Comparison of ENCODE assay signal across 2 cellular contexts in the genomic region with DNA sequence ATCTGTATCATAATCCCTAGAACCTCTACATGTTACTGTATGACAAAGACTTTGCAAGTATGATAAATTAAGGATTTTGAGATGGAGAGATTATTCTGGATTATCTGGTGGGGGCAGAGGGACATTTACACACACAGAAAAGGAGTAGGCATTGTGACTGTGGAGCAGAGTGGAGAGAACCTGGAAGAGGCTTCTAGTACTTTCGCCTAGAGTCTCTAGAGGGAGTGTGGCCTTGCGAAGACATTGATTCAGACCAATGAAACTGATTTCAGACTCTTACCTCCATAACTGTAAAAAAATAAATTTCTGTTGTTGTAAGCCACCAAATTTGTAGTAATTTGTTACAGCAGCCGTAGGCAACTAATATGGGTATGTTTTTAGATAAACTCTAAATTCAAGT.
TF ChIP-seq lines count a peak whose summit lies in the region.

No MANE protein-coding gene starts in this region.

TF ChIP-seq in HCT116, 20 proteins besides CTCF, POLR2A, EP300 and RAD21:
- TF ChIP-seq ZNF274 (IDR thresholded peaks at IDR 0.05; ENCODE audit: low read depth, low read length) (no peak), EZH2phosphoT487 (IDR thresholded peaks at IDR 0.05; ENCODE audit: borderline replicate concordance) (no peak), CBX3 (IDR thresholded peaks at IDR 0.05; ENCODE audit: low read depth) (no peak), YY1 (IDR thresholded peaks at IDR 0.05; ENCODE audit: extremely low read depth, insufficient replicate concordance, low read depth, low read length) (no peak), EGR1 (IDR thresholded peaks at IDR 0.05; ENCODE audit: low read depth) (no peak), EZH2 (IDR thresholded peaks at IDR 0.05) (no peak)
- TF ChIP-seq, protein P1, sequence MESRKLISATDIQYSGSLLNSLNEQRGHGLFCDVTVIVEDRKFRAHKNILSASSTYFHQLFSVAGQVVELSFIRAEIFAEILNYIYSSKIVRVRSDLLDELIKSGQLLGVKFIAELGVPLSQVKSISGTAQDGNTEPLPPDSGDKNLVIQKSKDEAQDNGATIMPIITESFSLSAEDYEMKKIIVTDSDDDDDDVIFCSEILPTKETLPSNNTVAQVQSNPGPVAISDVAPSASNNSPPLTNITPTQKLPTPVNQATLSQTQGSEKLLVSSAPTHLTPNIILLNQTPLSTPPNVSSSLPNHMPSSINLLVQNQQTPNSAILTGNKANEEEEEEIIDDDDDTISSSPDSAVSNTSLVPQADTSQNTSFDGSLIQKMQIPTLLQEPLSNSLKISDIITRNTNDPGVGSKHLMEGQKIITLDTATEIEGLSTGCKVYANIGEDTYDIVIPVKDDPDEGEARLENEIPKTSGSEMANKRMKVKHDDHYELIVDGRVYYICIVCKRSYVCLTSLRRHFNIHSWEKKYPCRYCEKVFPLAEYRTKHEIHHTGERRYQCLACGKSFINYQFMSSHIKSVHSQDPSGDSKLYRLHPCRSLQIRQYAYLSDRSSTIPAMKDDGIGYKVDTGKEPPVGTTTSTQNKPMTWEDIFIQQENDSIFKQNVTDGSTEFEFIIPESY (IDR thresholded peaks at IDR 0.05; ENCODE audit: extremely low read depth, insufficient replicate concordance, low read length), result no peak
- TF ChIP-seq, protein P2, sequence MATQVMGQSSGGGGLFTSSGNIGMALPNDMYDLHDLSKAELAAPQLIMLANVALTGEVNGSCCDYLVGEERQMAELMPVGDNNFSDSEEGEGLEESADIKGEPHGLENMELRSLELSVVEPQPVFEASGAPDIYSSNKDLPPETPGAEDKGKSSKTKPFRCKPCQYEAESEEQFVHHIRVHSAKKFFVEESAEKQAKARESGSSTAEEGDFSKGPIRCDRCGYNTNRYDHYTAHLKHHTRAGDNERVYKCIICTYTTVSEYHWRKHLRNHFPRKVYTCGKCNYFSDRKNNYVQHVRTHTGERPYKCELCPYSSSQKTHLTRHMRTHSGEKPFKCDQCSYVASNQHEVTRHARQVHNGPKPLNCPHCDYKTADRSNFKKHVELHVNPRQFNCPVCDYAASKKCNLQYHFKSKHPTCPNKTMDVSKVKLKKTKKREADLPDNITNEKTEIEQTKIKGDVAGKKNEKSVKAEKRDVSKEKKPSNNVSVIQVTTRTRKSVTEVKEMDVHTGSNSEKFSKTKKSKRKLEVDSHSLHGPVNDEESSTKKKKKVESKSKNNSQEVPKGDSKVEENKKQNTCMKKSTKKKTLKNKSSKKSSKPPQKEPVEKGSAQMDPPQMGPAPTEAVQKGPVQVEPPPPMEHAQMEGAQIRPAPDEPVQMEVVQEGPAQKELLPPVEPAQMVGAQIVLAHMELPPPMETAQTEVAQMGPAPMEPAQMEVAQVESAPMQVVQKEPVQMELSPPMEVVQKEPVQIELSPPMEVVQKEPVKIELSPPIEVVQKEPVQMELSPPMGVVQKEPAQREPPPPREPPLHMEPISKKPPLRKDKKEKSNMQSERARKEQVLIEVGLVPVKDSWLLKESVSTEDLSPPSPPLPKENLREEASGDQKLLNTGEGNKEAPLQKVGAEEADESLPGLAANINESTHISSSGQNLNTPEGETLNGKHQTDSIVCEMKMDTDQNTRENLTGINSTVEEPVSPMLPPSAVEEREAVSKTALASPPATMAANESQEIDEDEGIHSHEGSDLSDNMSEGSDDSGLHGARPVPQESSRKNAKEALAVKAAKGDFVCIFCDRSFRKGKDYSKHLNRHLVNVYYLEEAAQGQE (IDR thresholded peaks at IDR 0.05; ENCODE audit: low read depth), result no peak

TF ChIP-seq in K562, 482 proteins besides CTCF, POLR2A, EP300 and RAD21:
- no peak for TF ChIP-seq SRSF9 (IDR thresholded peaks at IDR 0.05; ENCODE audit: borderline replicate concordance, low read depth, low read length)
- no peak for TF ChIP-seq SMARCC2 (IDR thresholded peaks at IDR 0.05; ENCODE audit: low read depth)
- TF ChIP-seq, protein P3, sequence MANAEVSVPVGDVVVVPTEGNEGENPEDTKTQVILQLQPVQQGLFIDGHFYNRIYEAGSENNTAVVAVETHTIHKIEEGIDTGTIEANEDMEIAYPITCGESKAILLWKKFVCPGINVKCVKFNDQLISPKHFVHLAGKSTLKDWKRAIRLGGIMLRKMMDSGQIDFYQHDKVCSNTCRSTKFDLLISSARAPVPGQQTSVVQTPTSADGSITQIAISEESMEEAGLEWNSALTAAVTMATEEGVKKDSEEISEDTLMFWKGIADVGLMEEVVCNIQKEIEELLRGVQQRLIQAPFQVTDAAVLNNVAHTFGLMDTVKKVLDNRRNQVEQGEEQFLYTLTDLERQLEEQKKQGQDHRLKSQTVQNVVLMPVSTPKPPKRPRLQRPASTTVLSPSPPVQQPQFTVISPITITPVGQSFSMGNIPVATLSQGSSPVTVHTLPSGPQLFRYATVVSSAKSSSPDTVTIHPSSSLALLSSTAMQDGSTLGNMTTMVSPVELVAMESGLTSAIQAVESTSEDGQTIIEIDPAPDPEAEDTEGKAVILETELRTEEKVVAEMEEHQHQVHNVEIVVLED (CRISPR knock-in tag; IDR thresholded peaks at IDR 0.05), result no peak
- TF ChIP-seq NR3C1 (CRISPR knock-in tag; IDR thresholded peaks at IDR 0.05), result no peak
- TF ChIP-seq KLF6 (CRISPR knock-in tag; IDR thresholded peaks at IDR 0.05; ENCODE audit: borderline replicate concordance), result no peak
- no peak for TF ChIP-seq HIVEP1 (CRISPR knock-in tag; IDR thresholded peaks at IDR 0.05)
TF ChIP-seq in K562: peak in this region for 0.
